13 cellular contexts compared by ENCODE assay signal in genomic region chr17:57914274-57915147, GRCh38. TPM values are rescaled to one million over a fixed set of nuclear protein-coding genes. Genes with fewer than 3 reads are reported as not detected.
DNase-seq lines count a peak whose midpoint lies in the region; ATAC-seq, FAIRE-seq and TF ChIP-seq lines count a peak whose summit lies in the region.
"Had no signal": no experiment of that assay in that cellular context is flagged by ENCODE, and none has a peak within 500 bp of the region (broad histone marks: within the 10 kb centered on the region; RNA-seq: fewer than 3 reads in every experiment).

No MANE protein-coding gene starts in this region.

- no peak overlapping the region for H3K23ac ChIP-seq in H1 (ENCODE audit: insufficient read length)

- no peaks in the 10 kb centered on the region for H3K27me3 ChIP-seq in right cardiac atrium (ENCODE audit: control insufficient read depth, insufficient read depth)
- H3K27me3 ChIP-seq in H1 (replicated peaks in 1 of 4; ENCODE audit: control insufficient read depth in 3 of 4, extremely low read depth in 1 of 4, insufficient read depth in 3 of 4, low read length in 3 of 4) = no peaks in the 10 kb centered on the region
- no peaks in the 10 kb centered on the region for H3K27me3 ChIP-seq in osteoblast (ENCODE audit: insufficient read depth, low read length)
- H3K27me3 ChIP-seq in SJCRH30 = no peaks in the 10 kb centered on the region
- no peaks in the 10 kb centered on the region for H3K27me3 ChIP-seq in pancreas

- intact Hi-C loops in right cardiac atrium (cut with DNase I) (no loop called here), Right ventricle myocardium superior (cut with DNase I) (loop anchor here (5.0 kb wide), 1 partner anchor 38 kb away; no protein-coding TSS in a partner anchor), pancreas (cut with DNase I) (no loop called here)

- 60% methylated on average over 5 of the region's 5 CpGs for WGBS in right cardiac atrium
- 80% methylated on average over 5 of the region's 5 CpGs; no CpG with 5 or more reads in 1 of the 2 experiments for WGBS in H1 (ENCODE audit: extremely low coverage in 1 of 2, insufficient coverage in 1 of 2, insufficient read length in 1 of 2, insufficient replicate concordance in 2 of 2, low coverage in 1 of 2, low lambda C conversion rate in 2 of 2, missing lambda C conversion rate in 1 of 2), 2 experiments
- WGBS in pancreas, 2 donors = 69 to 73% methylated on average over 5 of the region's 5 CpGs

- H3K79me2 ChIP-seq in H1 (ENCODE audit: control insufficient read depth in 1 of 2, insufficient read depth in 2 of 2, low read length in 2 of 2) = no peaks in the 10 kb centered on the region
- peaks cover 71% of the 10 kb centered on the region for H3K79me2 ChIP-seq in osteoblast (ENCODE audit: insufficient read depth, low read length)

- no peak overlapping the region for H3K56ac ChIP-seq in H1 (replicated peaks; ENCODE audit: insufficient read length, low read depth, low read length)

- no peak overlapping the region for H2BK15ac ChIP-seq in H1 (ENCODE audit: low read length)

- H3K36me3 ChIP-seq in H1 (ENCODE audit: control insufficient read depth in 2 of 4, insufficient read depth in 4 of 4, low read length in 3 of 4) = no peaks in the 10 kb centered on the region
- no peaks in the 10 kb centered on the region for H3K36me3 ChIP-seq in osteoblast (ENCODE audit: insufficient read depth, low read length)
- no peaks in the 10 kb centered on the region for H3K36me3 ChIP-seq in SJCRH30
- H3K36me3 ChIP-seq in pancreas = no peaks in the 10 kb centered on the region

- TF ChIP-seq CTCF in H1 (IDR thresholded peaks at IDR 0.05; ENCODE audit: control extremely low read depth in 1 of 3, insufficient read depth in 1 of 3, low read depth in 1 of 3, low read length in 3 of 3) (no peak), osteoblast (IDR thresholded peaks at IDR 0.05; ENCODE audit: extremely low read depth, low read depth, low read length) (no peak), pancreas (IDR thresholded peaks at IDR 0.05) (no peak)

- no peak for TF ChIP-seq POLR2A in H1 (IDR thresholded peaks at IDR 0.05; ENCODE audit: control extremely low read depth in 1 of 2, low read depth in 2 of 2, low read length in 2 of 2)

- H3K79me1 ChIP-seq in H1 (ENCODE audit: low read depth, low read length) = peaks cover 4% of the 10 kb centered on the region; the same call in 1 of the 2 replicates

- ATAC-seq in right cardiac atrium (no peak), Right ventricle myocardium superior (ENCODE audit: poor library complexity) (no peak), pancreas (no peak)
- ATAC-seq: PC-3 had no signal

- H3K23me2 ChIP-seq in H1 (ENCODE audit: low read depth, low read length) = no peaks in the 10 kb centered on the region

- no peak overlapping the region for H4K5ac ChIP-seq in H1 (ENCODE audit: insufficient read length, low read depth, low read length)

- H3K27ac ChIP-seq in right cardiac atrium (ENCODE audit: low read length) (peak overlapping the region; percentile 47), H1 (ENCODE audit: low read depth, low read length) (no peak overlapping the region), osteoblast (ENCODE audit: low read depth, low read length) (no peak overlapping the region), SJCRH30 (no peak overlapping the region), pancreas (peak overlapping the region in 2 of 4 donors; percentile 31 to 70)
- H3K27ac ChIP-seq: KMS-11 had no signal

- POLR2A ChIA-PET in H1 (lab: Charles Lee; ENCODE audit: partially characterized antibody) = interaction anchor here (0.6 to 1.8 kb wide), 4 partner anchors 9 to 35 kb away, joined by 3 to 4 read pairs (median 3); no protein-coding TSS in a partner anchor

- no peak for FAIRE-seq in H1 (lab: Jason Lieb, UNC)
- no peak for FAIRE-seq in pancreas (lab: Jason Lieb, UNC)

- no peak overlapping the region for H2BK20ac ChIP-seq in H1 (ENCODE audit: low read length)

- H4K8ac ChIP-seq in H1 (ENCODE audit: extremely low read depth, insufficient read depth, low read length) = no peak overlapping the region

- peak in 1 of 3 donors; percentile 28 for DNase-seq in right cardiac atrium
- no peak for DNase-seq in Right ventricle myocardium superior
- DNase-seq in H1 (ENCODE audit: low read depth in 1 of 2, low spot score in 2 of 2) = no peak
- DNase-seq in osteoblast (ENCODE audit: insufficient read length, low spot score, missing footprints) = peak; percentile 21
- no peak for DNase-seq in GOT3 (lab: John Stamatoyannopoulos, UW)
- DNase-seq in SJCRH30 = no peak
- no peak for DNase-seq in pancreas
- DNase-seq in activated CD4-positive, alpha-beta T cell treated with anti-CD3 and anti-CD28 coated beads, Interleukin-2, amount 50 U/mL, for 4 hours = no peak
- DNase-seq: activated T-cell treated with anti-CD3 and anti-CD28 coated beads, Interleukin-2, amount 50 U/mL, for 1 hour; effector CD4-positive, alpha-beta T cell; NCI-H187 treated with DMSO at 0.1 percent for 48 hours; PC-3 had no signal

- H3K18ac ChIP-seq in H1 (ENCODE audit: extremely low read depth, low read length) = no peak overlapping the region

- CTCF ChIA-PET in H1 (lab: Charles Lee; ENCODE audit: partially characterized antibody) = interaction anchor here (0.5 to 2.8 kb wide), 9 partner anchors 10 to 1115 kb away, joined by 3 to 22 read pairs (median 4); partner anchors contain the start of gene CUEDC1

- H3K9ac ChIP-seq in H1 (replicated peaks in 1 of 4; ENCODE audit: extremely low read depth in 1 of 4, low read depth in 3 of 4, low read length in 3 of 4) = no peak overlapping the region; a peak in 2 of 7 replicates
- H3K9ac ChIP-seq: KMS-11 had no signal

- H4K20me1 ChIP-seq in H1 (replicated peaks in 1 of 2; ENCODE audit: control insufficient read depth in 1 of 2, insufficient read depth in 2 of 2, low read length in 2 of 2) (no peaks in the 10 kb centered on the region), osteoblast (ENCODE audit: insufficient read depth, low read length) (peaks cover 35% of the 10 kb centered on the region)

- no peak overlapping the region; the same call in 1 of the 2 replicates for H2BK12ac ChIP-seq in H1 (ENCODE audit: low read depth, low read length)

- H3K9me3 ChIP-seq in right cardiac atrium (ENCODE audit: control insufficient read depth, low read length) (no peaks in the 10 kb centered on the region), H1 (ENCODE audit: insufficient read depth in 2 of 2, low read depth in 1 of 2, low read length in 1 of 2) (no peaks in the 10 kb centered on the region), osteoblast (ENCODE audit: low read depth, low read length) (no peaks in the 10 kb centered on the region), SJCRH30 (replicated peaks) (no peaks in the 10 kb centered on the region), pancreas (no peaks in the 10 kb centered on the region)

- no peak overlapping the region for H3K14ac ChIP-seq in H1 (ENCODE audit: insufficient read length)

- peak overlapping the region; percentile 28; the same call in 1 of the 2 replicates for H2AK5ac ChIP-seq in H1 (ENCODE audit: low read depth, low read length)

- H2BK120ac ChIP-seq in H1 (replicated peaks; ENCODE audit: low read depth, low read length) = no peak overlapping the region

- no peak for TF ChIP-seq EP300 in H1 (IDR thresholded peaks at IDR 0.05; ENCODE audit: borderline replicate concordance in 1 of 2, low read depth in 2 of 2, low read length in 2 of 2)

- peaks cover 32% of the 10 kb centered on the region for H3K4me1 ChIP-seq in right cardiac atrium (ENCODE audit: control insufficient read depth, insufficient read depth, low read length)
- H3K4me1 ChIP-seq in H1 (replicated peaks in 1 of 4; ENCODE audit: control insufficient read depth in 3 of 4, insufficient read depth in 4 of 4, low read length in 3 of 4) = peaks cover 8 to 32% (median 19%) of the 10 kb centered on the region in 4 experiments; a peak in 6 of 7 replicates
- peaks cover 28% of the 10 kb centered on the region for H3K4me1 ChIP-seq in osteoblast (ENCODE audit: insufficient read depth, low read length)
- peaks cover 49% of the 10 kb centered on the region for H3K4me1 ChIP-seq in SJCRH30
- H3K4me1 ChIP-seq in pancreas = peaks cover 11 to 29% (median 13%) of the 10 kb centered on the region in 3 donors

- H2AFZ ChIP-seq in H1 (ENCODE audit: low read length) (no peak overlapping the region), osteoblast (ENCODE audit: low read length) (no peak overlapping the region)

- H2BK5ac ChIP-seq in H1 (ENCODE audit: low read depth, low read length) = no peak overlapping the region

- no peak overlapping the region for H4K91ac ChIP-seq in H1 (replicated peaks; ENCODE audit: insufficient read length, low read length)

- H3K4ac ChIP-seq in H1 (replicated peaks; ENCODE audit: insufficient read length, low read depth, low read length) = peak overlapping the region; percentile 12

- H3K4me3 ChIP-seq in right cardiac atrium (ENCODE audit: low read length) = no peak overlapping the region
- no peak overlapping the region for H3K4me3 ChIP-seq in H1 (ENCODE audit: extremely low read depth in 1 of 4, insufficient read depth in 2 of 4, low read depth in 3 of 4, low read length in 4 of 4)
- H3K4me3 ChIP-seq in osteoblast (ENCODE audit: insufficient read depth, low read length) = no peak overlapping the region
- H3K4me3 ChIP-seq in SJCRH30 = no peak overlapping the region
- H3K4me3 ChIP-seq in pancreas = no peak overlapping the region

- H3K4me2 ChIP-seq in H1 (ENCODE audit: insufficient read depth in 1 of 2, low read depth in 2 of 2, low read length in 2 of 2) = no peak overlapping the region; a peak in 1 of 4 replicates
- H3K4me2 ChIP-seq in osteoblast (ENCODE audit: insufficient read depth, low read length) = no peak overlapping the region
- H3K4me2 ChIP-seq: KMS-11 had no signal

- no peak for TF ChIP-seq RAD21 in H1 (IDR thresholded peaks at IDR 0.05 in 1 of 2, conservative IDR thresholded peaks at IDR 0.05 in 1 of 2; ENCODE audit: low read depth in 2 of 2, low read length in 2 of 2)

TF ChIP-seq in H1, 55 proteins besides CTCF, POLR2A, EP300 and RAD21 (continues in another document):
- no peak for TF ChIP-seq TEAD4 (IDR thresholded peaks at IDR 0.05; ENCODE audit: low read depth, low read length)

RNA-seq across cellular contexts. Expression of gene CUEDC1, which starts 40.7 kb away (rescaled TPM):
- 10 to 100 TPM; 53.1 to 60.5 (median 55.1) TPM for total RNA-seq in right cardiac atrium
- polyA plus RNA-seq in right cardiac atrium = 41.0 TPM
- total RNA-seq in Right ventricle myocardium superior = 44.6 TPM
- total RNA-seq in H1 (2021; fragmentation: NEBNext Ultra II Directional; extraction: Animal tissue kit (Norgen Biotek cat#: 25700)) = 7.8 and 10.7 TPM in 2 replicates
- polyA plus RNA-seq in H1 (2011; rRNA removed) = 4.0 and 6.7 TPM in 2 replicates
- polyA plus RNA-seq in H1 (2011; cell fraction: cytosol; rRNA removed) = 5.2 TPM
- polyA plus RNA-seq in H1 (2011; cell fraction: nucleus; rRNA removed) = 12.0 TPM
- 3.4 to 9.6 TPM (median 7.3 TPM) in 4 replicates for polyA plus RNA-seq in H1 (2012, experiment 1 of 2)
- polyA plus RNA-seq in H1 (2012, experiment 2 of 2) = 4.9 TPM
- polyA plus RNA-seq in H1 (2013, experiment 1 of 2) = 5.8 TPM
- polyA plus RNA-seq in H1 (2013, experiment 2 of 2) = 5.8 TPM
- 4.1 and 5.1 TPM in 2 replicates for polyA minus RNA-seq in H1 (2011; rRNA and poly(A)+ RNA removed)
- 2.2 TPM for polyA minus RNA-seq in H1 (2011; cell fraction: cytosol; rRNA and poly(A)+ RNA removed)
- 4.1 TPM for polyA minus RNA-seq in H1 (2011; cell fraction: nucleus; rRNA and poly(A)+ RNA removed)
- 21.0 and 22.4 TPM in 2 replicates for total RNA-seq in osteoblast
- total RNA-seq in SJCRH30 (2014; rRNA removed; shearing (Covaris generic)) = 11.6 and 14.4 TPM in 2 replicates
- total RNA-seq in pancreas = 10 to 100 TPM; 16.5 to 22.5 (median 21.2) TPM
- 10 to 100 TPM; 26.4 to 30.4 TPM for polyA plus RNA-seq in pancreas
